In genomic region chrX:132267392-132267791, GRCh38 we compare ENCODE assay signal across 13 cellular contexts.
"Had no signal": no experiment of that assay in that cellular context is flagged by ENCODE, and none has a peak within 500 bp of the region (broad histone marks: within the 10 kb centered on the region; RNA-seq: fewer than 3 reads in every experiment).

No MANE protein-coding gene starts in this region.

- H3K4me3 Mint-ChIP-seq: activated CD8-positive, alpha-beta memory T cell treated with anti-CD3 and anti-CD28 coated beads, Interleukin-2, amount 10 ng/mL, durations not matched to agents 7 days and 5 days; brain; central memory CD8-positive, alpha-beta T cell; T-helper 1 cell treated with Interleukin-12 subunit alpha and Interleukin-12 subunit beta and Interleukin-4 antibody, amounts not matched to agents 30 μg/mL and 1 μg/mL, for 36 hours had no signal

- DNase-seq: activated CD4-positive, alpha-beta T cell treated with anti-CD3 and anti-CD28 coated beads for 4 hours; activated CD8-positive, alpha-beta memory T cell treated with anti-CD3 and anti-CD28 coated beads, Interleukin-2, amount 10 ng/mL, durations not matched to agents 7 days and 5 days; activated naive CD4-positive, alpha-beta T cell treated with anti-CD3 and anti-CD28 coated beads, Interleukin-2, amount 50 U/mL, for 16 hours; MG63; NCI-H1436; NCI-H187 treated with DMSO at 0.1 percent for 48 hours; NCI-H2081 treated with DMSO at 0.1 percent for 48 hours; NCI-H446 treated with DMSO at 0.1 percent for 48 hours; NCI-H524 treated with DMSO at 0.1 percent for 48 hours; SHP77 treated with DMSO at 0.1 percent for 48 hours had no signal

- H3K27me3 Mint-ChIP-seq: activated CD8-positive, alpha-beta memory T cell treated with anti-CD3 and anti-CD28 coated beads, Interleukin-2, amount 10 ng/mL, durations not matched to agents 7 days and 5 days; brain; central memory CD8-positive, alpha-beta T cell had no signal

- H3K27ac Mint-ChIP-seq: activated CD8-positive, alpha-beta memory T cell treated with anti-CD3 and anti-CD28 coated beads, Interleukin-2, amount 10 ng/mL, durations not matched to agents 7 days and 5 days; T-helper 1 cell treated with Interleukin-12 subunit alpha and Interleukin-12 subunit beta and Interleukin-4 antibody, amounts not matched to agents 30 μg/mL and 1 μg/mL, for 36 hours had no signal

- H3K36me3 Mint-ChIP-seq: activated CD8-positive, alpha-beta memory T cell treated with anti-CD3 and anti-CD28 coated beads, Interleukin-2, amount 10 ng/mL, durations not matched to agents 7 days and 5 days had no signal

- H3K9me3 Mint-ChIP-seq: central memory CD8-positive, alpha-beta T cell; T-helper 1 cell treated with Interleukin-12 subunit alpha and Interleukin-12 subunit beta and Interleukin-4 antibody, amounts not matched to agents 30 μg/mL and 1 μg/mL, for 36 hours had no signal

- H3K4me1 Mint-ChIP-seq: central memory CD8-positive, alpha-beta T cell had no signal
